29 cellular contexts compared by ENCODE assay signal in genomic region chr18:46547520-46547919, GRCh38.
"Had no signal": no experiment of that assay in that cellular context is flagged by ENCODE, and none has a peak within 500 bp of the region (broad histone marks: within the 10 kb centered on the region; RNA-seq: fewer than 3 reads in every experiment).

No MANE protein-coding gene starts in this region.

- H3K27ac ChIP-seq: neutrophil, ovary, parathyroid adenoma, psoas muscle, skin epidermis, spleen, suprapubic skin, testis, tibial artery, transverse colon, upper lobe of right lung, uterus had no signal

- H3K9ac ChIP-seq: parathyroid adenoma had no signal

- ATAC-seq: naive thymus-derived CD8-positive, alpha-beta T cell; psoas muscle; sciatic nerve; stimulated activated memory B cell treated with anti-CD40 and anti-IgM and Interleukin-4, amounts not matched to agents 10 μg/mL and 1 μg/mL and 100 μg/mL, for 72 hours; stimulated activated naive CD8-positive, alpha-beta T cell treated with anti-CD3 and anti-CD28 coated beads, Interleukin-15, amount 100 ng/mL, for 72 hours; stimulated activated naive CD8-positive, alpha-beta T cell treated with anti-CD3 and anti-CD28 coated beads, Interleukin-15, Interleukin-2, amounts not matched to agents 100 U/mL and 50 U/mL, for 24 hours; upper lobe of right lung had no signal

- H3K27me3 ChIP-seq: neutrophil, ovary, suprapubic skin, testis, tibial artery, transverse colon, upper lobe of right lung, uterus had no signal

- H3K4me1 ChIP-seq: parathyroid adenoma, psoas muscle, spleen, suprapubic skin, testis, tibial artery, transverse colon, upper lobe of right lung, uterus had no signal

- H3K4me3 ChIP-seq: ovary, psoas muscle, skin epidermis, smooth muscle cell, spleen, suprapubic skin, testis, tibial artery, transverse colon, upper lobe of right lung, uterus had no signal

- H3K9me3 ChIP-seq: neutrophil, ovary, psoas muscle, suprapubic skin, testis, transverse colon, upper lobe of right lung, uterus had no signal

- H3K36me3 ChIP-seq: ovary, suprapubic skin, tibial artery, transverse colon, upper lobe of right lung, uterus had no signal

- DNase-seq: naive thymus-derived CD8-positive, alpha-beta T cell; nephron progenitor cell; nucleus accumbens; ovary; posterior cingulate gyrus; psoas muscle; right cardiac atrium; spleen; stimulated activated CD4-positive, alpha-beta T cell treated with anti-CD3 and anti-CD28 coated beads, Interleukin-12 subunit alpha, Interleukin-12 subunit beta, amount 100 ng/mL, for 4 hours; stimulated activated CD4-positive, alpha-beta T cell treated with anti-CD3 and anti-CD28 coated beads, Interleukin-1b, Interleukin-23, amount 100 ng/mL, for 48 hours; stimulated activated CD4-positive, alpha-beta T cell treated with anti-CD3 and anti-CD28 coated beads, Interleukin-4, amount 100 ng/mL, for 1 hour; stimulated activated CD4-positive, alpha-beta T cell treated with anti-CD3 and anti-CD28 coated beads, Interleukin-4, amount 100 ng/mL, for 4 hours; stimulated activated CD8-positive, alpha-beta memory T cell treated with anti-CD3 and anti-CD28 coated beads, Interleukin-4, amount 100 ng/mL, for 48 hours; stimulated activated naive CD4-positive, alpha-beta T cell; stimulated activated naive CD8-positive, alpha-beta T cell treated with anti-CD3 and anti-CD28 coated beads, Interleukin-15, amount 100 ng/mL, for 72 hours; stimulated activated naive CD8-positive, alpha-beta T cell treated with anti-CD3 and anti-CD28 coated beads, Interleukin-15, Interleukin-2, amounts not matched to agents 100 U/mL and 50 U/mL, for 24 hours; substantia nigra; testis; tibial artery; transverse colon; upper lobe of right lung; uterus had no signal
